ENCODE assay signal across 16 cellular contexts in the genomic region with DNA sequence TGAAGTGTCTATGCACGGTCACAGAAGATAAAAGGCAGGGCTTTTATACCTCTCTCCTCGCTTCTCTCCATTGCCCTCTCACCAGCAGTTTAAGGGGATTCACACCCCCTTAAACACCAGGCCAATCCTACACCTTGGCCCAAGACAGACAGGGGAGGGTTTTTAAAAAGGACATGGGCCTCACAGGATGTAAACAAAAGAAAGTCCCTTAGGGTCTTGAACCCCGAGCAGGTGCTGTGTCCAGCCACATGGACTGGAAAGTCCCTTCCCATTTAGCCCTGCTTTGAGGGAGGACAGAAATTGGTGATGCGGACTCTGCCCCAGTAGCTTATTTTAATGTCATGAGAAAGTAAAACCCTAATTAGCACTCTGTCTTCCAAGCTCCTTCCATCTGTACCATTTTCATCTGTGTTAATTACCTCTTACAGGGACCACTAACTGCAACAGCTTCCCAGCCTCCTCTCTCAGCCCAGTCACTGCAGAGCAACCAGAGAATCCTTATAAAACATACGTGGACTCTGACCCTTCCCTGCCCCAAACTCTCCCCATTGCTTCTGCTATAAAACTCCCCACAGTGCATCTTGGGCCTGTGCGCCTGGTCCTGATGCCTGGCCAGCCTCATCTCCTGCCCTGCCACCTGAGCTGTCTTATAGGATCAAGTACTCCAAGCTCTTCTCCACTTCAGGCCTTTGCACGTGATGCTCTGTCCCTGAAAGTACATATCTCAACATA. TPM values are rescaled to one million over a fixed set of nuclear protein-coding genes. Genes with fewer than 3 reads are reported as not detected.
DNase-seq lines count a peak whose midpoint lies in the region; ATAC-seq and TF ChIP-seq lines count a peak whose summit lies in the region.
"Had no signal": no experiment of that assay in that cellular context is flagged by ENCODE, and none has a peak within 500 bp of the region (broad histone marks: within the 10 kb centered on the region; RNA-seq: fewer than 3 reads in every experiment).

No MANE protein-coding gene starts in this region.

- H3K36me3 ChIP-seq in mesendoderm (ENCODE audit: control insufficient read depth, insufficient read depth, low read length), result no peaks in the 10 kb centered on the region
- H3K36me3 ChIP-seq: Peyer's patch had no signal

- no peak overlapping the region for H3K56ac ChIP-seq in mesendoderm (ENCODE audit: low read length)

- H2BK5ac ChIP-seq in mesendoderm (ENCODE audit: low read length), result no peak overlapping the region

- no peaks in the 10 kb centered on the region for H3K79me2 ChIP-seq in mesendoderm (ENCODE audit: control insufficient read depth, insufficient read depth, low read length)

- no peak overlapping the region for H2BK120ac ChIP-seq in mesendoderm (ENCODE audit: low read depth, low read length)

- H3K79me1 ChIP-seq in mesendoderm (ENCODE audit: low read length), result no peaks in the 10 kb centered on the region

- H3K36me3 Mint-ChIP-seq in T-helper 17 cell (ENCODE audit: low read depth), result peaks cover 3% of the 10 kb centered on the region
- peaks cover 0 to 3% of the 10 kb centered on the region in 2 donors for H3K36me3 Mint-ChIP-seq in naive B cell
- no peaks in the 10 kb centered on the region for H3K36me3 Mint-ChIP-seq in progenitor cell of endocrine pancreas (ENCODE audit: insufficient read depth)
- no peaks in the 10 kb centered on the region for H3K36me3 Mint-ChIP-seq in activated CD8-positive, alpha-beta memory T cell treated with anti-CD3 and anti-CD28 coated beads, Interleukin-2, amount 10 ng/mL, durations not matched to agents 7 days and 5 days

- H3K4me2 ChIP-seq in mesendoderm (ENCODE audit: low read length), result no peak overlapping the region

- H2BK15ac ChIP-seq in mesendoderm (replicated peaks; ENCODE audit: low read depth), result no peak overlapping the region

- H3K27me3 Mint-ChIP-seq in T-helper 17 cell (peaks cover 5% of the 10 kb centered on the region), naive B cell (no peaks in the 10 kb centered on the region), progenitor cell of endocrine pancreas (no peaks in the 10 kb centered on the region)
- H3K27me3 Mint-ChIP-seq in activated CD8-positive, alpha-beta memory T cell treated with anti-CD3 and anti-CD28 coated beads, Interleukin-2, amount 10 ng/mL, durations not matched to agents 7 days and 5 days, result no peaks in the 10 kb centered on the region

- H2AK5ac ChIP-seq in mesendoderm (ENCODE audit: low read length), result no peak overlapping the region

- no peak overlapping the region for H4K8ac ChIP-seq in mesendoderm (ENCODE audit: low read depth, low read length)

- H3K4ac ChIP-seq in mesendoderm (ENCODE audit: low read depth, low read length), result no peak overlapping the region

- no peak for TF ChIP-seq CTCF in progenitor cell of endocrine pancreas (IDR thresholded peaks at IDR 0.05; ENCODE audit: unreplicated experiment)

- no peak overlapping the region for H3K23ac ChIP-seq in mesendoderm (ENCODE audit: low read length)

- no peak overlapping the region for H4K5ac ChIP-seq in mesendoderm (ENCODE audit: low read length)

- H3K4me1 ChIP-seq in mesendoderm (ENCODE audit: control insufficient read depth, low read depth, low read length), result no peaks in the 10 kb centered on the region

- H3K27me3 ChIP-seq in mesendoderm (ENCODE audit: insufficient read depth, low read length, poor library complexity), result no peaks in the 10 kb centered on the region
- H3K27me3 ChIP-seq: Peyer's patch had no signal

- ATAC-seq in T-helper 17 cell (no peak), naive B cell (ENCODE audit: low read depth in 2 of 2) (peak in 1 of 2 donors; percentile 41)
- ATAC-seq in activated CD8-positive, alpha-beta memory T cell treated with anti-CD3 and anti-CD28 coated beads, Interleukin-2, amount 10 ng/mL, durations not matched to agents 7 days and 5 days, result no peak

- WGBS in mesendoderm (ENCODE audit: extremely low coverage, insufficient coverage, low lambda C conversion rate), result no CpG with 5 or more reads among the region's 7 CpGs

- H3K9me3 ChIP-seq in T-helper 17 cell (ENCODE audit: control insufficient read depth, low read length, poor library complexity, severe bottlenecking), result no peaks in the 10 kb centered on the region
- H3K9me3 ChIP-seq: Peyer's patch had no signal

- H3K4me3 Mint-ChIP-seq in T-helper 17 cell, result peak overlapping the region; percentile 66
- H3K4me3 Mint-ChIP-seq in naive B cell, result peak overlapping the region in 2 of 8 donors; percentile 2 to 59
- no peak overlapping the region for H3K4me3 Mint-ChIP-seq in progenitor cell of endocrine pancreas (ENCODE audit: low read depth)
- H3K4me3 Mint-ChIP-seq in activated CD8-positive, alpha-beta memory T cell treated with anti-CD3 and anti-CD28 coated beads, Interleukin-2, amount 10 ng/mL, durations not matched to agents 7 days and 5 days, result no peak overlapping the region

- DNase-seq in NCI-H187 treated with DMSO at 0.1 percent for 48 hours (lab: John Stamatoyannopoulos, UW) (peak; percentile 18), NCI-H187 (lab: John Stamatoyannopoulos, UW) (no peak), NAMALWA (ENCODE audit: low spot score) (peak; percentile 12), T-helper 17 cell (no peak), naive B cell (no peak), progenitor cell of endocrine pancreas (ENCODE audit: low spot score, unreplicated experiment) (no peak), mesendoderm (no peak)
- DNase-seq in activated CD8-positive, alpha-beta memory T cell treated with anti-CD3 and anti-CD28 coated beads, Interleukin-2, amount 10 ng/mL, durations not matched to agents 7 days and 5 days, result no peak
- DNase-seq: Calu3, DND-41, GDM1, KG1, NCI-H2029, NCI-H748 treated with DMSO at 0.1 percent for 48 hours, Peyer's patch had no signal

- no peak overlapping the region for H3K9ac ChIP-seq in mesendoderm (ENCODE audit: low read length)

- CTCF ChIA-PET in activated CD8-positive, alpha-beta memory T cell treated with anti-CD3 and anti-CD28 coated beads, Interleukin-2, amount 10 ng/mL, durations not matched to agents 7 days and 5 days (lab: Charles Lee), result interaction anchor here (0.8 to 7.0 kb wide), 13 partner anchors 8 to 164 kb away, joined by 3 to 95 read pairs (median 4); a partner anchor contains a TSS

- H3K27ac ChIP-seq in mesendoderm (ENCODE audit: low read depth, low read length), result no peak overlapping the region
- H3K27ac ChIP-seq: 22Rv1, Peyer's patch had no signal

- H3K4me1 Mint-ChIP-seq in T-helper 17 cell (peaks cover 25% of the 10 kb centered on the region), naive B cell (peaks cover 14 to 28% (median 21%) of the 10 kb centered on the region in 3 donors), progenitor cell of endocrine pancreas (ENCODE audit: low read depth) (no peaks in the 10 kb centered on the region)
- peaks cover 29% of the 10 kb centered on the region for H3K4me1 Mint-ChIP-seq in activated CD8-positive, alpha-beta memory T cell treated with anti-CD3 and anti-CD28 coated beads, Interleukin-2, amount 10 ng/mL, durations not matched to agents 7 days and 5 days

- H3K18ac ChIP-seq in mesendoderm (ENCODE audit: low read length), result no peak overlapping the region

- H3K27ac Mint-ChIP-seq in T-helper 17 cell (peak overlapping the region; percentile 34), naive B cell (peak overlapping the region; percentile 11 to 93 (median 80)), progenitor cell of endocrine pancreas (no peak overlapping the region)
- H3K27ac Mint-ChIP-seq in activated CD8-positive, alpha-beta memory T cell treated with anti-CD3 and anti-CD28 coated beads, Interleukin-2, amount 10 ng/mL, durations not matched to agents 7 days and 5 days, result no peak overlapping the region

- H3K4me3 ChIP-seq in mesendoderm (ENCODE audit: low read length), result no peak overlapping the region
- H3K4me3 ChIP-seq: Peyer's patch had no signal

- H3K9me3 Mint-ChIP-seq in naive B cell, result no peaks in the 10 kb centered on the region
- H3K9me3 Mint-ChIP-seq in progenitor cell of endocrine pancreas (ENCODE audit: low read depth), result no peaks in the 10 kb centered on the region
- H3K9me3 Mint-ChIP-seq in activated CD8-positive, alpha-beta memory T cell treated with anti-CD3 and anti-CD28 coated beads, Interleukin-2, amount 10 ng/mL, durations not matched to agents 7 days and 5 days (ENCODE audit: low read depth), result no peaks in the 10 kb centered on the region

RNA-seq across cellular contexts. Expression of a gene that starts 16.7 kb away (rescaled TPM):
- 10 to 100 TPM; 18.2 to 32.6 TPM for total RNA-seq in T-helper 17 cell
- 1 to 10 TPM in 2 of 6 donors, under 1 TPM in 4; 0.27 to 2.0 (median 0.95) TPM for polyA plus RNA-seq in naive B cell (ENCODE audit: low read depth in 6 of 6)
- 11.2 and 11.9 TPM in 2 replicates for total RNA-seq in progenitor cell of endocrine pancreas
- total RNA-seq in activated CD8-positive, alpha-beta memory T cell treated with anti-CD3 and anti-CD28 coated beads, Interleukin-2, amount 10 ng/mL, durations not matched to agents 7 days and 5 days, result 10 to 100 TPM in 1 of 2 experiments, 1 to 10 TPM in 1; 6.5 to 12.4 TPM
- 2.5 TPM for polyA plus RNA-seq in mesendoderm (2013, experiment 1 of 2)
- 3.0 TPM for polyA plus RNA-seq in mesendoderm (2013, experiment 2 of 2)

Comparison
In these comparisons a context has a peak if more than half of its experiments do, and no peak if none do; other contexts are left out.
1. DNase-seq: peak in NCI-H187 treated with DMSO at 0.1 percent for 48 hours (single experiment) and NAMALWA (single experiment); none in NCI-H187 (0 of 2), T-helper 17 cell (0 of 3), naive B cell (single experiment), progenitor cell of endocrine pancreas (single experiment), activated CD8-positive, alpha-beta memory T cell treated with anti-CD3 and anti-CD28 coated beads, Interleukin-2, amount 10 ng/mL, durations not matched to agents 7 days and 5 days (single experiment) and mesendoderm (single experiment).
2. H3K27ac Mint-ChIP-seq: peak in T-helper 17 cell (single experiment) and naive B cell (6 of 6); none in progenitor cell of endocrine pancreas (single experiment) and activated CD8-positive, alpha-beta memory T cell treated with anti-CD3 and anti-CD28 coated beads, Interleukin-2, amount 10 ng/mL, durations not matched to agents 7 days and 5 days (single experiment).